Comparison of ENCODE assay signal across 1 cellular context in the genomic region with DNA sequence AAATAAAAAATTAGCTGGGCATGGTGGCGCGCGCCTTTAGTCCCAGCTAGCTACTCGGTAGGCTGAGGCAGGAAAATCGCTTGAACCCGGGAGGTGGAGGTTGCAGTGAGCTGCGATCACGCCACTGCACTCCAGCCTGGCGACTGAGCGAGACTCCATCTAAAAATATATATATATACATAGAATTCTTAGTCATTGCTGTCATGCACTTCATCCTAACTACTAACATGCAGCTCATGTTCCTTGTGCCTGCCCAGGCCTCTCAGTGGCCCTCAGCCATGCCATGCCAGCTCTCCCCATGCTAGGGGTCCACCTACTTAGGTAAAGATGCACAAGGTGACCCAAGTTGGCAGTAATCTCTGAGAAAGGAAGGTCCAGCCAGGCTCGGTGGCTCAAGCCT.
TF ChIP-seq lines count a peak whose summit lies in the region.

No MANE protein-coding gene starts in this region.

TF ChIP-seq in GM12878, 131 proteins besides CTCF, POLR2A, EP300 and RAD21:
- TF ChIP-seq RUNX3 (IDR thresholded peaks at IDR 0.05; ENCODE audit: low read length) (no peak), SUPT20H (IDR thresholded peaks at IDR 0.05; ENCODE audit: borderline replicate concordance, control insufficient read depth, low read depth, low read length) (no peak), RAD51 (IDR thresholded peaks at IDR 0.05) (no peak), DPF2 (IDR thresholded peaks at IDR 0.05) (no peak), BACH1 (IDR thresholded peaks at IDR 0.05; ENCODE audit: borderline replicate concordance) (no peak), ATF7 (IDR thresholded peaks at IDR 0.05; ENCODE audit: low read depth) (no peak), LARP7 (IDR thresholded peaks at IDR 0.05) (no peak), SMAD1 (IDR thresholded peaks at IDR 0.05; ENCODE audit: low read depth, partially characterized antibody) (no peak), ZNF622 (IDR thresholded peaks at IDR 0.05) (no peak), RBBP5 (conservative IDR thresholded peaks at IDR 0.05) (no peak), YBX1 (IDR thresholded peaks at IDR 0.05) (no peak), CEBPB (IDR thresholded peaks at IDR 0.05; ENCODE audit: borderline replicate concordance in 1 of 2, low read depth in 2 of 2, low read length in 2 of 2) (no peak), POLR2AphosphoS2 (IDR thresholded peaks at IDR 0.05; ENCODE audit: low read depth, low read length) (no peak), CHD1 (IDR thresholded peaks at IDR 0.05; ENCODE audit: low read depth, low read length) (no peak), SUZ12 (IDR thresholded peaks at IDR 0.05; ENCODE audit: unreplicated experiment) (no peak)
- TF ChIP-seq, protein P1, sequence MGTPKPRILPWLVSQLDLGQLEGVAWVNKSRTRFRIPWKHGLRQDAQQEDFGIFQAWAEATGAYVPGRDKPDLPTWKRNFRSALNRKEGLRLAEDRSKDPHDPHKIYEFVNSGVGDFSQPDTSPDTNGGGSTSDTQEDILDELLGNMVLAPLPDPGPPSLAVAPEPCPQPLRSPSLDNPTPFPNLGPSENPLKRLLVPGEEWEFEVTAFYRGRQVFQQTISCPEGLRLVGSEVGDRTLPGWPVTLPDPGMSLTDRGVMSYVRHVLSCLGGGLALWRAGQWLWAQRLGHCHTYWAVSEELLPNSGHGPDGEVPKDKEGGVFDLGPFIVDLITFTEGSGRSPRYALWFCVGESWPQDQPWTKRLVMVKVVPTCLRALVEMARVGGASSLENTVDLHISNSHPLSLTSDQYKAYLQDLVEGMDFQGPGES (IDR thresholded peaks at IDR 0.05), result no peak
- TF ChIP-seq, protein P2, sequence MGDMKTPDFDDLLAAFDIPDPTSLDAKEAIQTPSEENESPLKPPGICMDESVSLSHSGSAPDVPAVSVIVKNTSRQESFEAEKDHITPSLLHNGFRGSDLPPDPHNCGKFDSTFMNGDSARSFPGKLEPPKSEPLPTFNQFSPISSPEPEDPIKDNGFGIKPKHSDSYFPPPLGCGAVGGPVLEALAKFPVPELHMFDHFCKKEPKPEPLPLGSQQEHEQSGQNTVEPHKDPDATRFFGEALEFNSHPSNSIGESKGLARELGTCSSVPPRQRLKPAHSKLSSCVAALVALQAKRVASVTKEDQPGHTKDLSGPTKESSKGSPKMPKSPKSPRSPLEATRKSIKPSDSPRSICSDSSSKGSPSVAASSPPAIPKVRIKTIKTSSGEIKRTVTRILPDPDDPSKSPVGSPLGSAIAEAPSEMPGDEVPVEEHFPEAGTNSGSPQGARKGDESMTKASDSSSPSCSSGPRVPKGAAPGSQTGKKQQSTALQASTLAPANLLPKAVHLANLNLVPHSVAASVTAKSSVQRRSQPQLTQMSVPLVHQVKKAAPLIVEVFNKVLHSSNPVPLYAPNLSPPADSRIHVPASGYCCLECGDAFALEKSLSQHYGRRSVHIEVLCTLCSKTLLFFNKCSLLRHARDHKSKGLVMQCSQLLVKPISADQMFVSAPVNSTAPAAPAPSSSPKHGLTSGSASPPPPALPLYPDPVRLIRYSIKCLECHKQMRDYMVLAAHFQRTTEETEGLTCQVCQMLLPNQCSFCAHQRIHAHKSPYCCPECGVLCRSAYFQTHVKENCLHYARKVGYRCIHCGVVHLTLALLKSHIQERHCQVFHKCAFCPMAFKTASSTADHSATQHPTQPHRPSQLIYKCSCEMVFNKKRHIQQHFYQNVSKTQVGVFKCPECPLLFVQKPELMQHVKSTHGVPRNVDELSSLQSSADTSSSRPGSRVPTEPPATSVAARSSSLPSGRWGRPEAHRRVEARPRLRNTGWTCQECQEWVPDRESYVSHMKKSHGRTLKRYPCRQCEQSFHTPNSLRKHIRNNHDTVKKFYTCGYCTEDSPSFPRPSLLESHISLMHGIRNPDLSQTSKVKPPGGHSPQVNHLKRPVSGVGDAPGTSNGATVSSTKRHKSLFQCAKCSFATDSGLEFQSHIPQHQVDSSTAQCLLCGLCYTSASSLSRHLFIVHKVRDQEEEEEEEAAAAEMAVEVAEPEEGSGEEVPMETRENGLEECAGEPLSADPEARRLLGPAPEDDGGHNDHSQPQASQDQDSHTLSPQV (IDR thresholded peaks at IDR 0.05), result no peak
- TF ChIP-seq, protein P3, sequence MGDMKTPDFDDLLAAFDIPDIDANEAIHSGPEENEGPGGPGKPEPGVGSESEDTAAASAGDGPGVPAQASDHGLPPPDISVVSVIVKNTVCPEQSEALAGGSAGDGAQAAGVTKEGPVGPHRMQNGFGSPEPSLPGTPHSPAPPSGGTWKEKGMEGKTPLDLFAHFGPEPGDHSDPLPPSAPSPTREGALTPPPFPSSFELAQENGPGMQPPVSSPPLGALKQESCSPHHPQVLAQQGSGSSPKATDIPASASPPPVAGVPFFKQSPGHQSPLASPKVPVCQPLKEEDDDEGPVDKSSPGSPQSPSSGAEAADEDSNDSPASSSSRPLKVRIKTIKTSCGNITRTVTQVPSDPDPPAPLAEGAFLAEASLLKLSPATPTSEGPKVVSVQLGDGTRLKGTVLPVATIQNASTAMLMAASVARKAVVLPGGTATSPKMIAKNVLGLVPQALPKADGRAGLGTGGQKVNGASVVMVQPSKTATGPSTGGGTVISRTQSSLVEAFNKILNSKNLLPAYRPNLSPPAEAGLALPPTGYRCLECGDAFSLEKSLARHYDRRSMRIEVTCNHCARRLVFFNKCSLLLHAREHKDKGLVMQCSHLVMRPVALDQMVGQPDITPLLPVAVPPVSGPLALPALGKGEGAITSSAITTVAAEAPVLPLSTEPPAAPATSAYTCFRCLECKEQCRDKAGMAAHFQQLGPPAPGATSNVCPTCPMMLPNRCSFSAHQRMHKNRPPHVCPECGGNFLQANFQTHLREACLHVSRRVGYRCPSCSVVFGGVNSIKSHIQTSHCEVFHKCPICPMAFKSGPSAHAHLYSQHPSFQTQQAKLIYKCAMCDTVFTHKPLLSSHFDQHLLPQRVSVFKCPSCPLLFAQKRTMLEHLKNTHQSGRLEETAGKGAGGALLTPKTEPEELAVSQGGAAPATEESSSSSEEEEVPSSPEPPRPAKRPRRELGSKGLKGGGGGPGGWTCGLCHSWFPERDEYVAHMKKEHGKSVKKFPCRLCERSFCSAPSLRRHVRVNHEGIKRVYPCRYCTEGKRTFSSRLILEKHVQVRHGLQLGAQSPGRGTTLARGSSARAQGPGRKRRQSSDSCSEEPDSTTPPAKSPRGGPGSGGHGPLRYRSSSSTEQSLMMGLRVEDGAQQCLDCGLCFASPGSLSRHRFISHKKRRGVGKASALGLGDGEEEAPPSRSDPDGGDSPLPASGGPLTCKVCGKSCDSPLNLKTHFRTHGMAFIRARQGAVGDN (IDR thresholded peaks at IDR 0.05), result no peak
